ENCODE assay signal across 25 cellular contexts in genomic region chr19:6826281-6826920, GRCh38. TPM values are rescaled to one million over a fixed set of nuclear protein-coding genes. Genes with fewer than 3 reads are reported as not detected.
"Had no signal": no experiment of that assay in that cellular context is flagged by ENCODE, and none has a peak within 500 bp of the region (broad histone marks: within the 10 kb centered on the region; RNA-seq: fewer than 3 reads in every experiment).

No MANE protein-coding gene starts in this region.

- H3K36me3 ChIP-seq: colonic mucosa, esophagus squamous epithelium, gastroesophageal sphincter, ovary had no signal

- H3K4me1 ChIP-seq: colonic mucosa, esophagus squamous epithelium, gastroesophageal sphincter had no signal

- H3K27ac ChIP-seq: colonic mucosa, esophagus squamous epithelium, gastroesophageal sphincter, ovary, spleen had no signal

- DNase-seq: cerebellar nuclear complex; colonic mucosa; dermis blood vessel endothelial cell; esophagus squamous epithelium; foreskin fibroblast; glutamatergic neuron; kidney; left cardiac atrium; left ventricle myocardium superior; mesendoderm; naive thymus-derived CD8-positive, alpha-beta T cell; ovary; right cardiac atrium; spleen; stimulated activated CD4-positive, alpha-beta T cell treated with anti-CD3 and anti-CD28 coated beads, Interleukin-15, amount 100 ng/mL, for 24 hours; stimulated activated CD4-positive, alpha-beta T cell treated with anti-CD3 and anti-CD28 coated beads, Interleukin-1b, Interleukin-23, amount 100 ng/mL, for 48 hours; stimulated activated CD4-positive, alpha-beta T cell treated with anti-CD3 and anti-CD28 coated beads, Interleukin-4, amount 100 ng/mL, for 24 hours; stimulated activated naive B cell treated with anti-CD40 and anti-IgM and Interleukin-4, amounts not matched to agents 10 μg/mL and 1 μg/mL and 100 μg/mL, for 72 hours; stimulated activated naive CD8-positive, alpha-beta T cell treated with anti-CD3 and anti-CD28 coated beads, Interleukin-15, amount 100 ng/mL, for 72 hours had no signal

- H3K4me3 ChIP-seq: colonic mucosa, esophagus squamous epithelium, gastroesophageal sphincter, ovary, spleen had no signal

- H3K27me3 ChIP-seq: colonic mucosa, ovary had no signal

- FAIRE-seq: kidney, urothelium cell line had no signal

- H3K9me3 ChIP-seq: colonic mucosa, esophagus squamous epithelium, ovary, spleen had no signal

- ATAC-seq: gastroesophageal sphincter; left cardiac atrium; left ventricle myocardium superior; naive thymus-derived CD8-positive, alpha-beta T cell; right cardiac atrium; stimulated activated naive B cell treated with anti-CD40 and anti-IgM and Interleukin-4, amounts not matched to agents 10 μg/mL and 1 μg/mL and 100 μg/mL, for 72 hours; stimulated activated naive CD8-positive, alpha-beta T cell treated with anti-CD3 and anti-CD28 coated beads, Interleukin-15, amount 100 ng/mL, for 72 hours had no signal

RNA-seq across cellular contexts. Expression of gene VAV1, which starts 53.9 kb away (rescaled TPM):
- total RNA-seq: dermis blood vessel endothelial cell, lung microvascular endothelial cell, progenitor cell of endocrine pancreas had no signal
- polyA plus RNA-seq: neural cell had no signal

RNA-seq across cellular contexts. Expression of gene SH2D3A, which starts 59.2 kb away (rescaled TPM):
- total RNA-seq: skeletal muscle tissue had no signal
